Comparison of ENCODE assay signal across 10 cellular contexts in the genomic region with DNA sequence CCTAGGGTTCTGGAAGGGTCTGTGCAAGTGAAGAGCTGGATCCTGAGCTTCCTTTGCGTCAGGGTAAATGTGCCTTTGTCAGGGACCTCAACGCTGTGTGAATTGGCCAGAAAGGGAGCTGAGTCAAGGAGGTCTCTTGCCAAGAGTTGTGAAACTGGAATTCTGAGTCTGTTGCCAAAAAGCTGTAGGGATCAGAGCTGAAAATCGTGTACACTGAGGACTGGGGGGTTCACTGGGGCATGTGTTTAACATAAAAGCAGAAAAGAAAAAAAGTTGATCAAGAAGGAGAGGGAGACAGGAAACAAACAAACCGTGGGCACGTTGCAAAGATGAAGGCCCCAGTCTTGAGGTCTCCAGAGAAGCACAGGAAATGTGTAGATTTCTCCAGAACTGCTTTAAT.
A peak's percentile ranks its signal among the peaks of the same experiment; 100 is the strongest.
DNase-seq lines count a peak whose midpoint lies in the region; ATAC-seq, FAIRE-seq and TF ChIP-seq lines count a peak whose summit lies in the region.
"Had no signal": no experiment of that assay in that cellular context is flagged by ENCODE, and none has a peak within 500 bp of the region (broad histone marks: within the 10 kb centered on the region; RNA-seq: fewer than 3 reads in every experiment).

No MANE protein-coding gene starts in this region.

- H3K4me1 Mint-ChIP-seq in activated naive CD4-positive, alpha-beta T cell treated with anti-CD3 and anti-CD28 coated beads for 36 hours (ENCODE audit: low read depth) = peaks cover 45% of the 10 kb centered on the region
- peaks cover 43% of the 10 kb centered on the region for H3K4me1 Mint-ChIP-seq in activated naive CD8-positive, alpha-beta T cell treated with anti-CD3 and anti-CD28 coated beads, Interleukin-2, amount 50 U/mL, for 24 hours
- H3K4me1 Mint-ChIP-seq in osteocyte (ENCODE audit: unreplicated experiment) = no peaks in the 10 kb centered on the region

- no peak overlapping the region for H3K27ac ChIP-seq in keratinocyte (ENCODE audit: control insufficient read depth, insufficient read depth, low read length)
- H3K27ac ChIP-seq in tibial artery = peak overlapping the region; percentile 4 to 65

- TF ChIP-seq CTCF in keratinocyte (optimal IDR thresholded peaks at IDR 0.05 in 1 of 3, IDR thresholded peaks at IDR 0.05 in 1 of 3, conservative IDR thresholded peaks at IDR 0.05 in 1 of 3; ENCODE audit: extremely low read depth in 1 of 3, insufficient read depth in 2 of 3, low read length in 3 of 3) (no peak), tibial artery (IDR thresholded peaks at IDR 0.05) (no peak), osteocyte (IDR thresholded peaks at IDR 0.05) (no peak)

- FAIRE-seq in keratinocyte (lab: Jason Lieb, UNC) = peak; percentile 74
- FAIRE-seq: frontal cortex had no signal

- H3K9me3 ChIP-seq in keratinocyte (ENCODE audit: control insufficient read depth, low read depth, low read length) = no peaks in the 10 kb centered on the region
- H3K9me3 ChIP-seq in tibial artery = no peaks in the 10 kb centered on the region

- DNase-seq in activated naive CD4-positive, alpha-beta T cell treated with anti-CD3 and anti-CD28 coated beads for 36 hours = peak; percentile 18
- no peak for DNase-seq in activated naive CD4-positive, alpha-beta T cell treated with anti-CD3 and anti-CD28 coated beads, Interleukin-2, amount 50 U/mL, for 16 hours
- no peak for DNase-seq in activated naive CD8-positive, alpha-beta T cell treated with anti-CD3 and anti-CD28 coated beads, Interleukin-2, amount 50 U/mL, for 24 hours
- no peak for DNase-seq in keratinocyte (ENCODE audit: low read depth, low spot score)
- DNase-seq in tibial artery = peak; percentile 34 to 74
- no peak for DNase-seq in SHP77 (lab: John Stamatoyannopoulos, UW)
- DNase-seq in osteocyte (ENCODE audit: extremely low spot score, unreplicated experiment) = no peak
- DNase-seq: KG1 had no signal

- no peak overlapping the region for H2AFZ ChIP-seq in keratinocyte (ENCODE audit: control insufficient read depth, low read length)

- no peak for ATAC-seq in activated naive CD8-positive, alpha-beta T cell treated with anti-CD3 and anti-CD28 coated beads, Interleukin-2, amount 50 U/mL, for 24 hours
- no peak for ATAC-seq in HG03378 (IDR thresholded peaks at IDR 0.05; ENCODE audit: unreplicated experiment)

- H3K36me3 Mint-ChIP-seq in activated naive CD4-positive, alpha-beta T cell treated with anti-CD3 and anti-CD28 coated beads for 36 hours (ENCODE audit: low read depth) = no peaks in the 10 kb centered on the region
- H3K36me3 Mint-ChIP-seq in activated naive CD8-positive, alpha-beta T cell treated with anti-CD3 and anti-CD28 coated beads, Interleukin-2, amount 50 U/mL, for 24 hours (ENCODE audit: low read depth) = no peaks in the 10 kb centered on the region
- no peaks in the 10 kb centered on the region for H3K36me3 Mint-ChIP-seq in osteocyte (ENCODE audit: unreplicated experiment)

- no peak overlapping the region for H3K9ac ChIP-seq in keratinocyte (ENCODE audit: control insufficient read depth, extremely low read depth, insufficient read depth, low read length)

- H3K36me3 ChIP-seq in keratinocyte (ENCODE audit: control insufficient read depth in 2 of 2, extremely low read depth in 1 of 2, insufficient read depth in 2 of 2, low read length in 2 of 2) (no peaks in the 10 kb centered on the region), tibial artery (no peaks in the 10 kb centered on the region)

- H4K20me1 ChIP-seq in keratinocyte (ENCODE audit: control insufficient read depth, extremely low read depth, insufficient read depth, low read length) = no peaks in the 10 kb centered on the region

- dilution Hi-C loops in keratinocyte (cut with MboI; ENCODE audit: extremely low pct_ligation_motif_present, low sequenced_read_pairs) = no loop called here

- no peaks in the 10 kb centered on the region for H3K9me3 Mint-ChIP-seq in activated naive CD4-positive, alpha-beta T cell treated with anti-CD3 and anti-CD28 coated beads for 36 hours
- no peaks in the 10 kb centered on the region for H3K9me3 Mint-ChIP-seq in activated naive CD8-positive, alpha-beta T cell treated with anti-CD3 and anti-CD28 coated beads, Interleukin-2, amount 50 U/mL, for 24 hours
- H3K9me3 Mint-ChIP-seq in osteocyte (ENCODE audit: unreplicated experiment) = peaks cover 54% of the 10 kb centered on the region

- no peak overlapping the region for H3K4me3 Mint-ChIP-seq in activated naive CD4-positive, alpha-beta T cell treated with anti-CD3 and anti-CD28 coated beads for 36 hours
- H3K4me3 Mint-ChIP-seq in activated naive CD8-positive, alpha-beta T cell treated with anti-CD3 and anti-CD28 coated beads, Interleukin-2, amount 50 U/mL, for 24 hours = no peak overlapping the region
- no peak overlapping the region for H3K4me3 Mint-ChIP-seq in osteocyte (ENCODE audit: unreplicated experiment)

- no peaks in the 10 kb centered on the region for H3K9me1 ChIP-seq in keratinocyte (ENCODE audit: control insufficient read depth, extremely low read depth, insufficient read depth, low read length)

- H3K27ac Mint-ChIP-seq in activated naive CD4-positive, alpha-beta T cell treated with anti-CD3 and anti-CD28 coated beads for 36 hours = peak overlapping the region; percentile 22
- H3K27ac Mint-ChIP-seq in activated naive CD8-positive, alpha-beta T cell treated with anti-CD3 and anti-CD28 coated beads, Interleukin-2, amount 50 U/mL, for 24 hours = peak overlapping the region; percentile 29
- no peak overlapping the region for H3K27ac Mint-ChIP-seq in osteocyte (ENCODE audit: unreplicated experiment)

- CTCF ChIA-PET in activated naive CD4-positive, alpha-beta T cell treated with anti-CD3 and anti-CD28 coated beads for 36 hours (lab: Charles Lee) = interaction anchor here (0.9 to 1.5 kb wide), 2 partner anchors 15 to 33 kb away, joined by 3 read pairs; no protein-coding TSS in a partner anchor

- no peaks in the 10 kb centered on the region for H3K27me3 ChIP-seq in keratinocyte (ENCODE audit: control insufficient read depth, extremely low read depth, insufficient read depth, low read length)
- no peaks in the 10 kb centered on the region for H3K27me3 ChIP-seq in tibial artery

- H3K27me3 Mint-ChIP-seq in activated naive CD4-positive, alpha-beta T cell treated with anti-CD3 and anti-CD28 coated beads for 36 hours (ENCODE audit: low read depth) = no peaks in the 10 kb centered on the region
- H3K27me3 Mint-ChIP-seq in activated naive CD8-positive, alpha-beta T cell treated with anti-CD3 and anti-CD28 coated beads, Interleukin-2, amount 50 U/mL, for 24 hours = no peaks in the 10 kb centered on the region
- no peaks in the 10 kb centered on the region for H3K27me3 Mint-ChIP-seq in osteocyte (ENCODE audit: unreplicated experiment)

- H3K4me3 ChIP-seq in keratinocyte (ENCODE audit: control insufficient read depth in 2 of 3, extremely low read depth in 1 of 3, insufficient read depth in 2 of 3, low read depth in 1 of 3, low read length in 3 of 3) = no peak overlapping the region
- H3K4me3 ChIP-seq in tibial artery = no peak overlapping the region

- intact Hi-C loops in activated naive CD4-positive, alpha-beta T cell treated with anti-CD3 and anti-CD28 coated beads for 36 hours (cut with micrococcal nuclease) = no loop called here
- intact Hi-C loops in tibial artery (cut with DNase I; ENCODE audit: low total_unique reads) = no loop called here

- no peaks in the 10 kb centered on the region for H3K79me2 ChIP-seq in keratinocyte (ENCODE audit: control insufficient read depth, insufficient read depth, low read length)

- no peak overlapping the region for H3K4me2 ChIP-seq in keratinocyte (ENCODE audit: control insufficient read depth, extremely low read depth, insufficient read depth, low read depth, low read length)

- H3K4me1 ChIP-seq in keratinocyte (ENCODE audit: control insufficient read depth, extremely low read depth, insufficient read depth, low read length) (peaks cover 11% of the 10 kb centered on the region), tibial artery (peaks cover 0 to 21% (median 15%) of the 10 kb centered on the region in 4 donors)

Comparison
In these comparisons a context has a peak if more than half of its experiments do, and no peak if none do; other contexts are left out.
1. DNase-seq: peak in activated naive CD4-positive, alpha-beta T cell treated with anti-CD3 and anti-CD28 coated beads for 36 hours (single experiment) and tibial artery (2 of 2); none in activated naive CD4-positive, alpha-beta T cell treated with anti-CD3 and anti-CD28 coated beads, Interleukin-2, amount 50 U/mL, for 16 hours (single experiment), activated naive CD8-positive, alpha-beta T cell treated with anti-CD3 and anti-CD28 coated beads, Interleukin-2, amount 50 U/mL, for 24 hours (single experiment), keratinocyte (single experiment), SHP77 (0 of 2) and osteocyte (single experiment).